Comparison of ENCODE assay signal across 26 cellular contexts in genomic region chr14:78798757-78799156, GRCh38.
"Had no signal": no experiment of that assay in that cellular context is flagged by ENCODE, and none has a peak within 500 bp of the region (broad histone marks: within the 10 kb centered on the region; RNA-seq: fewer than 3 reads in every experiment).

No MANE protein-coding gene starts in this region.

- H3K27me3 Mint-ChIP-seq: natural killer cell treated with Interleukin-12 subunit alpha and Interleukin-12 subunit beta and Interleukin-15 and Interleukin-18, amount 100 ng/mL, for 72 hours; stimulated activated naive B cell treated with anti-CD40 and anti-IgM and Interleukin-4, amounts not matched to agents 10 μg/mL and 1 μg/mL and 100 μg/mL, for 72 hours had no signal

- DNase-seq: hypothalamus; islet precursor cell; left ventricle myocardium inferior; midbrain; mucosa of descending colon; naive thymus-derived CD4-positive, alpha-beta T cell; nucleus accumbens; pancreas; posterior cingulate gyrus; retina; stimulated activated CD4-positive, alpha-beta T cell treated with anti-CD3 and anti-CD28 coated beads, Interleukin-12 subunit alpha, Interleukin-12 subunit beta, amount 100 ng/mL, for 4 hours; stimulated activated CD4-positive, alpha-beta T cell treated with anti-CD3 and anti-CD28 coated beads, Interleukin-15, amount 100 ng/mL, for 24 hours; stimulated activated CD4-positive, alpha-beta T cell treated with anti-CD3 and anti-CD28 coated beads, Interleukin-2, amount 100 ng/mL, for 24 hours; stimulated activated CD4-positive, alpha-beta T cell treated with anti-CD3 and anti-CD28 coated beads, Interleukin-4, amount 100 ng/mL, for 1 hour; stimulated activated naive B cell treated with anti-CD40 and anti-IgM and Interleukin-4, amounts not matched to agents 10 μg/mL and 1 μg/mL and 100 μg/mL, for 72 hours; stimulated activated naive CD8-positive, alpha-beta T cell treated with anti-CD3 and anti-CD28 coated beads, Interleukin-15, Interleukin-2, amounts not matched to agents 100 U/mL and 50 U/mL, for 24 hours; stomach; testis; thyroid gland; trophoblast cell; upper lobe of right lung had no signal

- H3K36me3 ChIP-seq: left ventricle myocardium inferior, pancreas, prostate gland, stomach, thyroid gland, upper lobe of right lung had no signal

- H3K4me3 Mint-ChIP-seq: naive thymus-derived CD4-positive, alpha-beta T cell; natural killer cell treated with Interleukin-12 subunit alpha and Interleukin-12 subunit beta and Interleukin-15 and Interleukin-18, amount 100 ng/mL, for 72 hours; neural crest cell; stimulated activated naive B cell treated with anti-CD40 and anti-IgM and Interleukin-4, amounts not matched to agents 10 μg/mL and 1 μg/mL and 100 μg/mL, for 72 hours had no signal

- H3K36me3 Mint-ChIP-seq: naive thymus-derived CD4-positive, alpha-beta T cell; natural killer cell treated with Interleukin-12 subunit alpha and Interleukin-12 subunit beta and Interleukin-15 and Interleukin-18, amount 100 ng/mL, for 72 hours; stimulated activated naive B cell treated with anti-CD40 and anti-IgM and Interleukin-4, amounts not matched to agents 10 μg/mL and 1 μg/mL and 100 μg/mL, for 72 hours had no signal

- H3K4me3 ChIP-seq: left ventricle myocardium inferior, lung, mucosa of descending colon, pancreas, prostate gland, skin epidermis, stomach, testis, thyroid gland, upper lobe of right lung had no signal

- H3K4me1 ChIP-seq: left ventricle myocardium inferior, pancreas, prostate gland, stomach, testis, thyroid gland, upper lobe of right lung had no signal

- H3K27me3 ChIP-seq: pancreas, stomach, testis, thyroid gland, upper lobe of right lung had no signal

- H3K4me1 Mint-ChIP-seq: naive thymus-derived CD4-positive, alpha-beta T cell; stimulated activated naive B cell treated with anti-CD40 and anti-IgM and Interleukin-4, amounts not matched to agents 10 μg/mL and 1 μg/mL and 100 μg/mL, for 72 hours had no signal

- H3K27ac Mint-ChIP-seq: naive thymus-derived CD4-positive, alpha-beta T cell; natural killer cell treated with Interleukin-12 subunit alpha and Interleukin-12 subunit beta and Interleukin-15 and Interleukin-18, amount 100 ng/mL, for 72 hours; stimulated activated naive B cell treated with anti-CD40 and anti-IgM and Interleukin-4, amounts not matched to agents 10 μg/mL and 1 μg/mL and 100 μg/mL, for 72 hours had no signal

- H3K27ac ChIP-seq: left ventricle myocardium inferior, pancreas, prostate gland, skin epidermis, stomach, testis, thyroid gland, upper lobe of right lung had no signal

- H3K9me3 ChIP-seq: mucosa of descending colon, pancreas, prostate gland, stomach, testis, thyroid gland, upper lobe of right lung had no signal
